In the genomic region with DNA sequence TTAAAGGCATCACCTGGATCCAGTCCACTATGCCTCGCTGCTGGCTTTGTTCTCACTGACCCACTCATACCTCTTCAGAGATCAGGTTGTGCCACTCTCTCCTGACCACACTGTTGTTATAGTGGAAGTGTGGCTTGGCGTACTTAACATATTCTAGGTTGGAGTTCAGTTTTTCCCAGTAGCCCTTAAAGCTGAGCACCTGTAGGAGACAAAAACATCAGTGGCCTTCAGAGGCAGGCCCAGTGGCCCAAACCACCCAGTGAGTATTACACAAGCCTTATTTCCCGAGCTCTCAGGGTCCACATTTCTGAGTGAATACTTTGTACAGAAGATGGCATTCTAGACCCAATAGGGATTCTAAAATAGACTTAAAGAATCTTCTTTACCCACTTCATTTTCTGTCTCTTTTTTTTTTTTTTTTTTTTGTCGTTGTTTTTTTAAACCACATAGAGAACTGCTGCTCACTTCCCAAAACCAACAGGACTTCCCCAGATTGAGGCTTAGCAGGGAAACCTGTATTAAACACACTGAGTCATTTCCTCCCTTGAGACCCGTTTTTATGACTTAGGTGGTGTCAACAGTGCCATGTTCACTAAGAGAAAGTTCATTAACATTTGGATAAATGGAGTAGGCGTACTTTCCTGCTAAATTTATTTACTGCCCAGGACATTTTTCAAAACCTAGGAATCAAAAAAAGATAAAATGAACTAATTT, we compare ENCODE assay signal across 8 cellular contexts.
A peak's percentile ranks its signal among the peaks of the same experiment; 100 is the strongest.
DNase-seq lines count a peak whose midpoint lies in the region; ATAC-seq and TF ChIP-seq lines count a peak whose summit lies in the region.

No MANE protein-coding gene starts in this region.

- peaks cover 53% of the 10 kb centered on the region for H3K36me3 Mint-ChIP-seq in activated B cell treated with CpG ODN at 0.5 μM for 24 hours (ENCODE audit: low read depth)
- H3K36me3 Mint-ChIP-seq in CD4-positive, alpha-beta T cell (ENCODE audit: low read depth) = peaks cover 23% of the 10 kb centered on the region

- H3K27ac ChIP-seq in parathyroid adenoma = peak overlapping the region; percentile 36
- no peak overlapping the region for H3K27ac ChIP-seq in CD4-positive, alpha-beta T cell (ENCODE audit: low read depth, low read length)

- no peaks in the 10 kb centered on the region for H3K36me3 ChIP-seq in parathyroid adenoma (ENCODE audit: control insufficient read depth, insufficient read depth, low read length)

- H3K4me3 ChIP-seq in parathyroid adenoma (ENCODE audit: low read depth, low read length) = no peak overlapping the region

- H3K9me3 ChIP-seq in parathyroid adenoma (ENCODE audit: control insufficient read depth, low read length) = no peaks in the 10 kb centered on the region
- no peaks in the 10 kb centered on the region for H3K9me3 ChIP-seq in CD4-positive, alpha-beta T cell (ENCODE audit: control insufficient read depth, low read length)

- H3K27me3 Mint-ChIP-seq in activated B cell treated with CpG ODN at 0.5 μM for 24 hours = no peaks in the 10 kb centered on the region
- no peaks in the 10 kb centered on the region for H3K27me3 Mint-ChIP-seq in CD4-positive, alpha-beta T cell

- peak; percentile 85 for DNase-seq in CD1c-positive myeloid dendritic cell (ENCODE audit: extremely low spot score)
- no peak for DNase-seq in activated B cell treated with CpG ODN at 0.5 μM for 24 hours
- DNase-seq in CD4-positive, alpha-beta T cell = no peak
- DNase-seq in erythroblast (lab: John Stamatoyannopoulos, UW) = no peak
- no peak for DNase-seq in NCI-H128 (lab: John Stamatoyannopoulos, UW; ENCODE audit: unreplicated experiment)

- H3K4me2 ChIP-seq in parathyroid adenoma (ENCODE audit: low read length) = no peak overlapping the region

- ATAC-seq in GM19035 (IDR thresholded peaks at IDR 0.05; ENCODE audit: unreplicated experiment) (peak; percentile 57), HG03442 (IDR thresholded peaks at IDR 0.05; ENCODE audit: unreplicated experiment) (peak; percentile 58), activated B cell treated with CpG ODN at 0.5 μM for 24 hours (ENCODE audit: low read depth) (peak; percentile 87)
- ATAC-seq in CD4-positive, alpha-beta T cell (ENCODE audit: poor library complexity) = no peak

- TF ChIP-seq CTCF in activated B cell treated with CpG ODN at 0.5 μM for 24 hours (IDR thresholded peaks at IDR 0.05) (no peak), parathyroid adenoma (IDR thresholded peaks at IDR 0.05) (no peak)
- TF ChIP-seq CTCF in CD4-positive, alpha-beta T cell (IDR thresholded peaks at IDR 0.05) = no peak

- no peak overlapping the region for H2AFZ ChIP-seq in parathyroid adenoma

- CTCF ChIA-PET in activated B cell treated with CpG ODN at 0.5 μM for 24 hours (lab: Charles Lee) = interaction anchor here (1.2 kb wide), 1 partner anchor 80 kb away, joined by 5 read pairs; no protein-coding TSS in a partner anchor
- CTCF ChIA-PET in CD4-positive, alpha-beta T cell (lab: Charles Lee) = interaction anchor here (0.7 kb wide), 1 partner anchor 298 kb away, joined by 3 read pairs; no protein-coding TSS in a partner anchor

- no peak overlapping the region for H3K9ac ChIP-seq in parathyroid adenoma

- no peaks in the 10 kb centered on the region for H3K9me3 Mint-ChIP-seq in activated B cell treated with CpG ODN at 0.5 μM for 24 hours
- no peaks in the 10 kb centered on the region for H3K9me3 Mint-ChIP-seq in CD4-positive, alpha-beta T cell

- POLR2A ChIA-PET in activated B cell treated with CpG ODN at 0.5 μM for 24 hours (lab: Charles Lee) = no interaction called here
- POLR2A ChIA-PET in CD4-positive, alpha-beta T cell (lab: Charles Lee) = no interaction called here

- no peak for TF ChIP-seq POLR2A in erythroblast (IDR thresholded peaks at IDR 0.05; ENCODE audit: low read length)

- peak overlapping the region; percentile 79 for H3K27ac Mint-ChIP-seq in activated B cell treated with CpG ODN at 0.5 μM for 24 hours
- H3K27ac Mint-ChIP-seq in CD4-positive, alpha-beta T cell = no peak overlapping the region

- H3K4me1 ChIP-seq in parathyroid adenoma = no peaks in the 10 kb centered on the region

- peak overlapping the region; percentile 60 for H3K4me3 Mint-ChIP-seq in activated B cell treated with CpG ODN at 0.5 μM for 24 hours
- H3K4me3 Mint-ChIP-seq in CD4-positive, alpha-beta T cell = no peak overlapping the region

- H3K27me3 ChIP-seq in parathyroid adenoma (ENCODE audit: control insufficient read depth, insufficient read depth, low read length) = no peaks in the 10 kb centered on the region
- H3K27me3 ChIP-seq in CD4-positive, alpha-beta T cell (ENCODE audit: control insufficient read depth, insufficient read depth, low read length) = no peaks in the 10 kb centered on the region

- intact Hi-C loops in activated B cell treated with CpG ODN at 0.5 μM for 24 hours (cut with micrococcal nuclease) = loop anchor here (2.0 to 10.0 kb wide), 7 partner anchors 63 to 1166 kb away; a partner anchor contains a TSS
- intact Hi-C loops in CD4-positive, alpha-beta T cell (cut with DNase I, micrococcal nuclease) = loop anchor here (5.0 to 10.0 kb wide), 2 partner anchors 83 to 206 kb away; a partner anchor contains a TSS

- no peaks in the 10 kb centered on the region for H3K79me2 ChIP-seq in parathyroid adenoma

- H3K4me1 Mint-ChIP-seq in activated B cell treated with CpG ODN at 0.5 μM for 24 hours = peaks cover 42% of the 10 kb centered on the region
- peaks cover 43% of the 10 kb centered on the region for H3K4me1 Mint-ChIP-seq in CD4-positive, alpha-beta T cell (ENCODE audit: low read depth)
